24 cellular contexts compared by ENCODE assay signal in the genomic region with DNA sequence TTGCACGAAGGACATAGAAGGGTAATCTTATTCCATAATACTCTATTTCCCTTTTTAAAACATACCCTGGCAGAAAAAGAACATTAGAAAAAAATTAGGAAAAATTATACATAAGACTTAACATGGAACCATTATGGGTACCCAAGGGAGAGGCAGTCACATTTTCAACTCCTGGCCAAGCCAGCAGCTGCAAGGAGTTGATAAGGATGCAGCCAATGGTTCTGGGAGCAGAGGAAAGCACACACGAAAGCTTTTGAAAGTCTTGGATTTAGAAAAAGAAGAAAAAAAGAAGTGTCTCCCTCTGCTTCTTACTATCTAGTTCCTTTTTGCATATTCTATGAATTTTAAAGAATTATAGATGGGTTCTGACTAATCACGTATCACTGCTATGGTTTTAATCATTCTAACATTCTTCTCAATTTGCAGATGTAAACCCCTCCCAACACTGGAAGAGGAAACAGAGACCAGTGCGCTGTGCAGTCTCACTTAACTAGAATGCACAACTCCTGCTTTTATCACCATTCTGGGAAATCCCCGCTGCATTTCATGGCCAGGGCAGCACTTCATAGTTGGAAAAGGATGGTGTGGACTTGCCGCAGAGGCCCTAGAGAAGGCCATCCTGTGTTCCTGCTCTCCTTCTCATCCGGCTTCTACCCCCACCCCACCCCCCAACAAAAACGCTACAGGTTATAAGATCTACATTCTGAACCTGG. TPM values are rescaled to one million over a fixed set of nuclear protein-coding genes. Genes with fewer than 3 reads are reported as not detected.
DNase-seq lines count a peak whose midpoint lies in the region; ATAC-seq and TF ChIP-seq lines count a peak whose summit lies in the region.
"Had no signal": no experiment of that assay in that cellular context is flagged by ENCODE, and none has a peak within 500 bp of the region (broad histone marks: within the 10 kb centered on the region; RNA-seq: fewer than 3 reads in every experiment).

No MANE protein-coding gene starts in this region.

- H3K4me1 ChIP-seq in GM23248 (ENCODE audit: insufficient read depth), result 0 out of 2 replicates have a peak, but pooled peaks cover 8% of the 10 kb centered on the region
- peaks cover 13% of the 10 kb centered on the region for H3K4me1 ChIP-seq in foreskin keratinocyte
- H3K4me1 ChIP-seq: uterus had no signal

- peaks cover 5% of the 10 kb centered on the region; the same call in 1 of the 2 replicates for H3K79me2 ChIP-seq in GM23248 (ENCODE audit: insufficient read depth)

- no peaks in the 10 kb centered on the region for H3K27me3 Mint-ChIP-seq in activated T-helper 17 cell treated with anti-CD3 and anti-CD28 coated beads, Interleukin-2, amount 50 U/mL, for 72 hours
- H3K27me3 Mint-ChIP-seq in activated T-helper 2 cell treated with anti-CD3 and anti-CD28 coated beads, Interferon-gamma antibody, Interleukin-2, Interleukin-4, amounts not matched to agents 10 μg/mL and 5 μg/mL and 100 μg/mL, durations not matched to agents 14 hours and 24 hours and 36 hours (ENCODE audit: low read depth), result no peaks in the 10 kb centered on the region

- peak overlapping the region; percentile 18 for H3K4me2 ChIP-seq in GM23248 (ENCODE audit: unreplicated experiment)
- H3K4me2 ChIP-seq: KMS-11, PC-9 had no signal

- no peak for ATAC-seq in activated T-helper 17 cell treated with anti-CD3 and anti-CD28 coated beads, Interleukin-2, amount 50 U/mL, for 72 hours (replicated peaks)
- ATAC-seq in foreskin keratinocyte, result peak; percentile 2
- no peak for ATAC-seq in GM18520 (IDR thresholded peaks at IDR 0.05; ENCODE audit: unreplicated experiment)
- ATAC-seq: activated CD8-positive, alpha-beta T cell treated with anti-CD3 and anti-CD28 coated beads, Interleukin-2, amount 10 ng/mL, durations not matched to agents 7 days and 5 days had no signal

- 68 to 70% methylated on average over 8 of the region's 8 CpGs for WGBS in GM23248 (ENCODE audit: low coverage in 1 of 2, low lambda C conversion rate in 2 of 2, missing lambda C conversion rate in 2 of 2), 2 experiments

- H3F3A ChIP-seq in GM23248 (ENCODE audit: insufficient read depth), result no peaks in the 10 kb centered on the region

- H3K27ac ChIP-seq in GM23248 (no peak overlapping the region), foreskin keratinocyte (no peak overlapping the region)
- H3K27ac ChIP-seq: C4-2B, KMS-11, PC-9, SJSA1, uterus had no signal

- H3K4me1 Mint-ChIP-seq in activated T-helper 17 cell treated with anti-CD3 and anti-CD28 coated beads, Interleukin-2, amount 50 U/mL, for 72 hours, result peaks cover 40% of the 10 kb centered on the region
- H3K4me1 Mint-ChIP-seq in activated T-helper 2 cell treated with anti-CD3 and anti-CD28 coated beads, Interferon-gamma antibody, Interleukin-2, Interleukin-4, amounts not matched to agents 10 μg/mL and 5 μg/mL and 100 μg/mL, durations not matched to agents 14 hours and 24 hours and 36 hours (ENCODE audit: low read depth), result peaks cover 49% of the 10 kb centered on the region

- H3K27me3 ChIP-seq in GM23248 (replicated peaks; ENCODE audit: insufficient read depth), result peaks cover 8% of the 10 kb centered on the region; the same call in 1 of the 2 replicates
- no peaks in the 10 kb centered on the region for H3K27me3 ChIP-seq in foreskin keratinocyte
- H3K27me3 ChIP-seq: SJSA1, uterus had no signal

- no peaks in the 10 kb centered on the region for H4K20me1 ChIP-seq in GM23248 (ENCODE audit: insufficient read depth)

- peak overlapping the region; percentile 1 for H3K4me3 Mint-ChIP-seq in activated T-helper 17 cell treated with anti-CD3 and anti-CD28 coated beads, Interleukin-2, amount 50 U/mL, for 72 hours
- no peak overlapping the region for H3K4me3 Mint-ChIP-seq in activated T-helper 2 cell treated with anti-CD3 and anti-CD28 coated beads, Interferon-gamma antibody, Interleukin-2, Interleukin-4, amounts not matched to agents 10 μg/mL and 5 μg/mL and 100 μg/mL, durations not matched to agents 14 hours and 24 hours and 36 hours (ENCODE audit: low read depth)
- H3K4me3 Mint-ChIP-seq: activated CD8-positive, alpha-beta T cell treated with anti-CD3 and anti-CD28 coated beads, Interleukin-2, amount 10 ng/mL, durations not matched to agents 7 days and 5 days; activated naive CD4-positive, alpha-beta T cell treated with anti-CD3 and anti-CD28 coated beads, Interleukin-2, amount 50 U/mL, for 24 hours had no signal

- H3K36me3 ChIP-seq in GM23248 (ENCODE audit: low read depth), result no peaks in the 10 kb centered on the region
- H3K36me3 ChIP-seq: HAP-1, uterus had no signal

- no peaks in the 10 kb centered on the region for H3K9me3 ChIP-seq in GM23248 (ENCODE audit: low read depth)
- H3K9me3 ChIP-seq: HAP-1, SJSA1, uterus had no signal

- peaks cover 29% of the 10 kb centered on the region for H3K36me3 Mint-ChIP-seq in activated T-helper 17 cell treated with anti-CD3 and anti-CD28 coated beads, Interleukin-2, amount 50 U/mL, for 72 hours (ENCODE audit: low read depth)
- peaks cover 17% of the 10 kb centered on the region for H3K36me3 Mint-ChIP-seq in activated T-helper 2 cell treated with anti-CD3 and anti-CD28 coated beads, Interferon-gamma antibody, Interleukin-2, Interleukin-4, amounts not matched to agents 10 μg/mL and 5 μg/mL and 100 μg/mL, durations not matched to agents 14 hours and 24 hours and 36 hours (ENCODE audit: low read depth)
- H3K36me3 Mint-ChIP-seq: activated naive CD4-positive, alpha-beta T cell treated with anti-CD3 and anti-CD28 coated beads, Interleukin-2, amount 50 U/mL, for 24 hours had no signal

- intact Hi-C loops in activated T-helper 2 cell treated with anti-CD3 and anti-CD28 coated beads, Interferon-gamma antibody, Interleukin-2, Interleukin-4, amounts not matched to agents 10 μg/mL and 5 μg/mL and 100 μg/mL, durations not matched to agents 14 hours and 24 hours and 36 hours (cut with micrococcal nuclease), result loop anchor here (1.0 to 10.0 kb wide), 3 partner anchors 23 to 161 kb away; no protein-coding TSS in a partner anchor

- no peaks in the 10 kb centered on the region for H3K9me3 Mint-ChIP-seq in activated T-helper 17 cell treated with anti-CD3 and anti-CD28 coated beads, Interleukin-2, amount 50 U/mL, for 72 hours
- no peaks in the 10 kb centered on the region for H3K9me3 Mint-ChIP-seq in activated T-helper 2 cell treated with anti-CD3 and anti-CD28 coated beads, Interferon-gamma antibody, Interleukin-2, Interleukin-4, amounts not matched to agents 10 μg/mL and 5 μg/mL and 100 μg/mL, durations not matched to agents 14 hours and 24 hours and 36 hours
- H3K9me3 Mint-ChIP-seq: activated naive CD4-positive, alpha-beta T cell treated with anti-CD3 and anti-CD28 coated beads, Interleukin-2, amount 50 U/mL, for 24 hours had no signal

- H3K4me3 ChIP-seq in AG10803 (ENCODE audit: low read length), result no peak overlapping the region
- H3K4me3 ChIP-seq in GM23248, result no peak overlapping the region
- H3K4me3 ChIP-seq: HAP-1, PC-9, SJSA1, uterus had no signal

- in situ Hi-C loops in GM23248 (cut with MboI), result no loop called here

- no peak overlapping the region for H3K27ac Mint-ChIP-seq in activated T-helper 17 cell treated with anti-CD3 and anti-CD28 coated beads, Interleukin-2, amount 50 U/mL, for 72 hours
- no peak overlapping the region for H3K27ac Mint-ChIP-seq in activated T-helper 2 cell treated with anti-CD3 and anti-CD28 coated beads, Interferon-gamma antibody, Interleukin-2, Interleukin-4, amounts not matched to agents 10 μg/mL and 5 μg/mL and 100 μg/mL, durations not matched to agents 14 hours and 24 hours and 36 hours
- H3K27ac Mint-ChIP-seq: activated CD8-positive, alpha-beta T cell treated with anti-CD3 and anti-CD28 coated beads, Interleukin-2, amount 10 ng/mL, durations not matched to agents 7 days and 5 days; activated naive CD4-positive, alpha-beta T cell treated with anti-CD3 and anti-CD28 coated beads, Interleukin-2, amount 50 U/mL, for 24 hours had no signal

- DNase-seq in AG10803 (ENCODE audit: low read depth) (peak; percentile 9), GM23248 (peak; percentile 39), foreskin keratinocyte (no peak), COLO829 (ENCODE audit: low spot score) (no peak), RKO (ENCODE audit: low spot score) (no peak)
- DNase-seq in activated T-helper 2 cell treated with anti-CD3 and anti-CD28 coated beads, Interferon-gamma antibody, Interleukin-2, Interleukin-4, amounts not matched to agents 10 μg/mL and 5 μg/mL and 100 μg/mL, durations not matched to agents 14 hours and 24 hours and 36 hours (ENCODE audit: low spot score), result no peak
- DNase-seq: ACHN; activated CD8-positive, alpha-beta T cell treated with anti-CD3 and anti-CD28 coated beads, Interleukin-2, amount 10 ng/mL, durations not matched to agents 7 days and 5 days; activated T-cell treated with anti-CD3 and anti-CD28 coated beads, Interleukin-2, amount 50 U/mL, for 48 hours; DMS153; hippocampal formation; NCI-H187 treated with DMSO at 0.1 percent for 48 hours; NCI-H774; nucleus accumbens; PC-9; stimulated activated CD4-positive, alpha-beta T cell treated with anti-CD3 and anti-CD28 coated beads, Interleukin-15, amount 100 ng/mL, for 24 hours; uterus had no signal

- H2AFZ ChIP-seq in GM23248, result no peak overlapping the region
- H2AFZ ChIP-seq: PC-9 had no signal

- no peak for TF ChIP-seq CTCF in AG10803 (conservative IDR thresholded peaks at IDR 0.05; ENCODE audit: low read length)
- no peak for TF ChIP-seq CTCF in foreskin keratinocyte (conservative IDR thresholded peaks at IDR 0.05)

- no peak overlapping the region for H3K9ac ChIP-seq in GM23248
- H3K9ac ChIP-seq: KMS-11 had no signal

- H3K9me2 ChIP-seq in GM23248 (ENCODE audit: insufficient read depth), result no peaks in the 10 kb centered on the region

RNA-seq across cellular contexts. Expression of a gene that starts 2.7 kb away (rescaled TPM):
- 14.1 and 16.9 TPM in 2 replicates for total RNA-seq in GM23248 (2014; rRNA removed; shearing (Covaris generic))
- polyA plus RNA-seq in GM23248 (2016; fragmentation: Nextera tagmentation; extraction: Ambion mirVana) (30.0 and 31.7 TPM in 2 replicates), foreskin keratinocyte (13.4 and 13.6 TPM in 2 replicates)
- 10 to 100 TPM; 36.8 to 40.5 TPM for total RNA-seq in activated T-helper 17 cell treated with anti-CD3 and anti-CD28 coated beads, Interleukin-2, amount 50 U/mL, for 72 hours
- 14.4 and 14.5 TPM in 2 replicates for total RNA-seq in foreskin keratinocyte
- 40.6 and 40.9 TPM in 2 replicates for total RNA-seq in activated T-helper 2 cell treated with anti-CD3 and anti-CD28 coated beads, Interferon-gamma antibody, Interleukin-2, Interleukin-4, amounts not matched to agents 10 μg/mL and 5 μg/mL and 100 μg/mL, durations not matched to agents 14 hours and 24 hours and 36 hours

Comparison
In these comparisons a context has a peak if more than half of its experiments do, and no peak if none do; other contexts are left out.
1. DNase-seq: peak in AG10803 (single experiment) and GM23248 (single experiment); none in foreskin keratinocyte (0 of 2), COLO829 (single experiment), RKO (single experiment) and activated T-helper 2 cell treated with anti-CD3 and anti-CD28 coated beads, Interferon-gamma antibody, Interleukin-2, Interleukin-4, amounts not matched to agents 10 μg/mL and 5 μg/mL and 100 μg/mL, durations not matched to agents 14 hours and 24 hours and 36 hours (single experiment).